In the genomic region with DNA sequence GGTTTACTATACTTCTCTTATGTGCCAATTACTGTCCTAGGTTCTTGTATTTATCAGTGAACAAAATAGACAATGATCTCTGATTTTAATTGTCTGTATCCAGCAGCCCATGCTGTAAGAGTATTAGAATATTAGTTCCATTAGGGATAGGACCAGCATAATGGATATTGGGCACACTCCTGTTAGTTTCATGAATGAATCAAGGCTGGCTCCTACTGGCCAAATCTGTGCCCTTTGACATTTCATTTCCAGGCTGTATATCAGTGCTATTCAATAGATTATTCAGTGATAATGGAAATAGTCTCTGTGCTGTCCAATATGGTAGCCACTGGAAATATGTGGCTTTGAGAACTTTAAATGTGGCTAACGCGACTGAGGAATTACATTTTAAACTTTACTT, we compare ENCODE assay signal across 15 cellular contexts.
DNase-seq lines count a peak whose midpoint lies in the region; ATAC-seq, FAIRE-seq and TF ChIP-seq lines count a peak whose summit lies in the region.
"Had no signal": no experiment of that assay in that cellular context is flagged by ENCODE, and none has a peak within 500 bp of the region (broad histone marks: within the 10 kb centered on the region; RNA-seq: fewer than 3 reads in every experiment).

No MANE protein-coding gene starts in this region.

- BruUV-seq in PC-3 (replicated peaks; lab: Mats Ljungman, UMichigan) = no TSS peak

- H3K9ac ChIP-seq in OCI-LY3 (ENCODE audit: low read length) (no peak overlapping the region), PC-3 (ENCODE audit: low read length) (no peak overlapping the region)

- 87% methylated on average over 2 of the region's 2 CpGs for WGBS in A549 (ENCODE audit: missing lambda C conversion rate)

- no peak overlapping the region for H3K4me2 ChIP-seq in A549
- no peak overlapping the region for H3K4me2 ChIP-seq in OCI-LY3 (ENCODE audit: low read length)
- no peak overlapping the region for H3K4me2 ChIP-seq in PC-3 (ENCODE audit: low read length)

- TF ChIP-seq CTCF in A549 (IDR thresholded peaks at IDR 0.05) (no peak), OCI-LY3 (IDR thresholded peaks at IDR 0.05; ENCODE audit: low read depth, low read length) (peak; percentile 38), PC-3 (conservative IDR thresholded peaks at IDR 0.05; ENCODE audit: low read depth, low read length) (no peak)

- H3K9me3 ChIP-seq in A549 (0 out of 3 replicates have a peak, but pooled peaks cover 9% of the 10 kb centered on the region), OCI-LY3 (ENCODE audit: insufficient read depth, low read length) (no peaks in the 10 kb centered on the region), PC-3 (ENCODE audit: low read length) (0 out of 2 replicates have a peak, but pooled peaks cover 5% of the 10 kb centered on the region)

- intact Hi-C loops in PC-3 (cut with micrococcal nuclease) = no loop called here

- H2AFZ ChIP-seq in OCI-LY3 (ENCODE audit: low read depth, low read length) (no peak overlapping the region), PC-3 (ENCODE audit: low read length) (no peak overlapping the region)

- DNase-seq in NCI-H1092 treated with DMSO at 0.1 percent for 48 hours (lab: John Stamatoyannopoulos, UW) (peak; percentile 6), NCI-H1092 (lab: John Stamatoyannopoulos, UW) (no peak), A549 (ENCODE audit: low read depth in 1 of 2, low spot score in 1 of 2) (no peak), left lobe of liver (ENCODE audit: low spot score) (no peak), hepatic stellate cell (ENCODE audit: low spot score) (no peak), PC-3 (no peak)
- DNase-seq: CD4-positive, alpha-beta memory T cell; DMS153; GF-D8 had no signal

- TF ChIP-seq EP300 in A549 (IDR thresholded peaks at IDR 0.05) = no peak

- no peak for FAIRE-seq in A549 (lab: Jason Lieb, UNC)
- FAIRE-seq: GM18507, H54 had no signal

- no peak overlapping the region for H3K4me3 ChIP-seq in A549
- no peak overlapping the region for H3K4me3 ChIP-seq in OCI-LY3 (ENCODE audit: low read length)
- H3K4me3 ChIP-seq in PC-3 (ENCODE audit: low read length) = no peak overlapping the region

- CTCF ChIA-PET in A549 (lab: Yijun Ruan, JAX) = interaction anchor here (1.7 kb wide), 1 partner anchor 10 kb away, joined by 3 read pairs; no protein-coding TSS in a partner anchor
- CTCF ChIA-PET in PC-3 (lab: Charles Lee) = no interaction called here

- POLR2A ChIA-PET in A549 (lab: Yijun Ruan, JAX) (no interaction called here), PC-3 (lab: Charles Lee; ENCODE audit: unreplicated experiment) (no interaction called here)

- H3K27me3 ChIP-seq in OCI-LY3 (ENCODE audit: low read depth, low read length) = no peaks in the 10 kb centered on the region
- no peaks in the 10 kb centered on the region for H3K27me3 ChIP-seq in PC-3 (ENCODE audit: low read length)

- peak; percentile 19 to 28; a peak in 2 of 5 replicates for TF ChIP-seq RAD21 in A549 (conservative IDR thresholded peaks at IDR 0.05 in 1 of 2, IDR thresholded peaks at IDR 0.05 in 1 of 2)

- H3K4me1 ChIP-seq in A549 = no peaks in the 10 kb centered on the region
- peaks cover 5% of the 10 kb centered on the region for H3K4me1 ChIP-seq in OCI-LY3 (ENCODE audit: low read length)
- H3K4me1 ChIP-seq in PC-3 (ENCODE audit: insufficient read depth, low read length) = peaks cover 10% of the 10 kb centered on the region

- H4K20me1 ChIP-seq in OCI-LY3 (ENCODE audit: insufficient read depth, low read length) (no peaks in the 10 kb centered on the region), PC-3 (ENCODE audit: low read length) (no peaks in the 10 kb centered on the region)

- H3K36me3 ChIP-seq in OCI-LY3 (replicated peaks; ENCODE audit: low read depth, low read length) = no peaks in the 10 kb centered on the region
- H3K36me3 ChIP-seq in PC-3 (ENCODE audit: low read depth, low read length) = no peaks in the 10 kb centered on the region

- no peak for TF ChIP-seq POLR2A in A549 (IDR thresholded peaks at IDR 0.05; ENCODE audit: low read length)

- H3K79me2 ChIP-seq in OCI-LY3 (ENCODE audit: low read length) (no peaks in the 10 kb centered on the region), PC-3 (ENCODE audit: low read length) (no peaks in the 10 kb centered on the region)

- ATAC-seq in A549 (no peak), left lobe of liver (peak; percentile 50), PC-3 (no peak)
- ATAC-seq: HCT116 had no signal

- H3K27ac ChIP-seq in A549 (no peak overlapping the region), OCI-LY3 (ENCODE audit: low read length) (no peak overlapping the region), PC-3 (ENCODE audit: low read length) (no peak overlapping the region)
- H3K27ac ChIP-seq: C4-2B, HL-60 had no signal

- no peaks in the 10 kb centered on the region for H3K9me2 ChIP-seq in PC-3 (replicated peaks; ENCODE audit: low read length)

- H3F3A ChIP-seq in PC-3 (ENCODE audit: low read length, unreplicated experiment) = no peaks in the 10 kb centered on the region

TF ChIP-seq in A549, 52 proteins besides CTCF, POLR2A, EP300 and RAD21:
- TF ChIP-seq BHLHE40 (IDR thresholded peaks at IDR 0.05; ENCODE audit: low read depth, low read length) (no peak), NR3C1 (IDR thresholded peaks at IDR 0.05) (no peak), ZFP36 (IDR thresholded peaks at IDR 0.05; ENCODE audit: borderline replicate concordance, partially characterized antibody) (no peak)
